ENCODE assay signal across 8 cellular contexts in the genomic region with DNA sequence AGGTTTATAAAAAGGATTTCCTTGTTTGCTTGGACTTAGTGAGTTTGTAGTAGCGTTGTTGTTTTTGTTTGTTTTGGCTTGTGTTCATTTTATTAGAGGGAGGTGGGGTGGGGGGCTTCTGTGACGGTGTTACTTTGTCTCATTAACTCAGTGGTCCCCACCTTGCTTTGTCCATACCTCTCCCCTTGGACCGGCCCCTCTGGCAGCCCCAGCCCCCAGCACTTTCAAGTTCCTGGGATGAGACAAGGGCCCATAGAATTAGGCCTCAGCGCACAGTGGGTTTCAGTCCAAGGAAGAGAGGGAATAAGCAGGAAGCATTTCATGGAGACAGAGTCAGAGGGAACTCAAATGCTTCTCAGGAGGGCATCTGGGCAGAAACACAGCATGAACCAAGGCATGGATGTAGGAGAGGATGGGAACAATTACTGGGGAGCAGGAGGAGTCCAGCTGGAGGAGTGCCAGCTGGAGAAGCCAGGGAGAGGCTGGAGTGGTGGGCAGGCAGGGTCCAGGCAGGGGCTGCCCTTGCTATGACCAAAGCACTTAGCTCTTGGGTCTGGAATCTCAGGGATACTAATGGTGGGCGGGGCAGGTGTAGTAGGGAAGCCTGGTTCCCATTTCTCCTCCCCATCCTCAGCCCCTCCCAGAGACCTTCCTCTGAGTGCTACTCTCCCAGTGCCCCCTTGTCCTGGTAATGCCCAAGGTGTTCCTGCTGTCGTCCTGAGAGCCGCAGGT. TPM values are rescaled to one million over a fixed set of nuclear protein-coding genes. Genes with fewer than 3 reads are reported as not detected.
"Had no signal": no experiment of that assay in that cellular context is flagged by ENCODE, and none has a peak within 500 bp of the region (broad histone marks: within the 10 kb centered on the region; RNA-seq: fewer than 3 reads in every experiment).

No MANE protein-coding gene starts in this region.

- H3K4me3 Mint-ChIP-seq: activated naive CD8-positive, alpha-beta T cell treated with anti-CD3 and anti-CD28 coated beads for 36 hours; nephron had no signal

- H3K4me1 Mint-ChIP-seq: activated naive CD8-positive, alpha-beta T cell treated with anti-CD3 and anti-CD28 coated beads for 36 hours had no signal

- H3K9me3 Mint-ChIP-seq: activated naive CD8-positive, alpha-beta T cell treated with anti-CD3 and anti-CD28 coated beads for 36 hours; nephron had no signal

- DNase-seq: amniotic stem cell had no signal

- H3K36me3 Mint-ChIP-seq: activated naive CD8-positive, alpha-beta T cell treated with anti-CD3 and anti-CD28 coated beads for 36 hours had no signal

- H3K27ac Mint-ChIP-seq: activated naive CD8-positive, alpha-beta T cell treated with anti-CD3 and anti-CD28 coated beads for 36 hours; nephron had no signal

RNA-seq across cellular contexts. Expression of gene ENHO, which starts 23.5 kb away (rescaled TPM):
- total RNA-seq: fibroblast of lung, foreskin keratinocyte had no signal

RNA-seq across cellular contexts. Expression of gene CNTFR, which starts 43.3 kb away (rescaled TPM):
- total RNA-seq: activated naive CD8-positive, alpha-beta T cell treated with anti-CD3 and anti-CD28 coated beads for 36 hours; dermis microvascular lymphatic vessel endothelial cell; epithelial cell of proximal tubule; fibroblast of lung; foreskin keratinocyte; renal cortical epithelial cell had no signal
